23 cellular contexts compared by ENCODE assay signal in genomic region chr6:112187736-112188135, GRCh38.
"Had no signal": no experiment of that assay in that cellular context is flagged by ENCODE, and none has a peak within 500 bp of the region (broad histone marks: within the 10 kb centered on the region; RNA-seq: fewer than 3 reads in every experiment).

No MANE protein-coding gene starts in this region.

- DNase-seq: activated CD4-positive, alpha-beta T cell treated with anti-CD3 and anti-CD28 coated beads, Interleukin-2, amount 50 U/mL, for 4 hours; activated CD8-positive, alpha-beta memory T cell treated with anti-CD3 and anti-CD28 coated beads for 24 hours; activated CD8-positive, alpha-beta memory T cell treated with anti-CD3 and anti-CD28 coated beads, Interleukin-2, amount 50 U/mL, for 4 hours; activated naive CD4-positive, alpha-beta T cell; activated T-cell treated with anti-CD3 and anti-CD28 coated beads, Interleukin-2, amount 50 U/mL, for 24 hours; adrenal gland; brain microvascular endothelial cell; central memory CD4-positive, alpha-beta T cell; effector memory CD4-positive, alpha-beta T cell; heart left ventricle; nucleus accumbens; stimulated activated CD4-positive, alpha-beta T cell treated with anti-CD3 and anti-CD28 coated beads, Interleukin-15, amount 100 ng/mL, for 24 hours; stimulated activated naive CD4-positive, alpha-beta T cell treated with Interleukin-2 at 50 U/mL for 16 hours; substantia nigra; thyroid gland; WERI-Rb-1 had no signal

- H3K9me3 Mint-ChIP-seq: activated T-cell treated with anti-CD3 and anti-CD28 coated beads, Interleukin-2, amount 50 U/mL, for 24 hours; activated T-helper 17 cell treated with anti-CD3 and anti-CD28 coated beads, Interleukin-2, amount 50 U/mL, for 72 hours; natural killer cell treated with Interleukin-12 subunit alpha and Interleukin-12 subunit beta and Interleukin-15 and Interleukin-18, amount 100 ng/mL, for 72 hours had no signal

- H3K36me3 Mint-ChIP-seq: activated naive CD8-positive, alpha-beta T cell; natural killer cell treated with Interleukin-12 subunit alpha and Interleukin-12 subunit beta and Interleukin-15 and Interleukin-18, amount 100 ng/mL, for 72 hours had no signal

- H3K27me3 ChIP-seq: adrenal gland, ascending aorta, brain microvascular endothelial cell, heart left ventricle, thyroid gland had no signal

- H3K27ac Mint-ChIP-seq: activated naive CD8-positive, alpha-beta T cell; activated T-cell treated with anti-CD3 and anti-CD28 coated beads, Interleukin-2, amount 50 U/mL, for 24 hours; activated T-helper 17 cell treated with anti-CD3 and anti-CD28 coated beads, Interleukin-2, amount 50 U/mL, for 72 hours; natural killer cell treated with Interleukin-12 subunit alpha and Interleukin-12 subunit beta and Interleukin-15 and Interleukin-18, amount 100 ng/mL, for 72 hours had no signal

- ATAC-seq: activated T-helper 17 cell treated with anti-CD3 and anti-CD28 coated beads, Interleukin-2, amount 50 U/mL, for 72 hours; heart left ventricle; natural killer cell treated with Interleukin-12 subunit alpha and Interleukin-12 subunit beta and Interleukin-15 and Interleukin-18, amount 100 ng/mL, for 72 hours; sciatic nerve had no signal

- H3K36me3 ChIP-seq: adrenal gland, ascending aorta, thyroid gland, WERI-Rb-1 had no signal

- H3K9me3 ChIP-seq: adrenal gland, ascending aorta, heart left ventricle, thyroid gland had no signal

- H3K9ac ChIP-seq: parathyroid adenoma had no signal

- H3K4me3 ChIP-seq: adrenal gland, ascending aorta, heart left ventricle, smooth muscle cell, thyroid gland had no signal

- H3K4me2 ChIP-seq: smooth muscle cell had no signal

- H2AFZ ChIP-seq: parathyroid adenoma had no signal

- H3K4me1 ChIP-seq: ascending aorta, parathyroid adenoma had no signal

- H3K4me1 Mint-ChIP-seq: activated T-helper 17 cell treated with anti-CD3 and anti-CD28 coated beads, Interleukin-2, amount 50 U/mL, for 72 hours had no signal

- H3K4me3 Mint-ChIP-seq: activated naive CD8-positive, alpha-beta T cell; activated T-cell treated with anti-CD3 and anti-CD28 coated beads, Interleukin-2, amount 50 U/mL, for 24 hours; activated T-helper 17 cell treated with anti-CD3 and anti-CD28 coated beads, Interleukin-2, amount 50 U/mL, for 72 hours; natural killer cell treated with Interleukin-12 subunit alpha and Interleukin-12 subunit beta and Interleukin-15 and Interleukin-18, amount 100 ng/mL, for 72 hours had no signal

- H3K27ac ChIP-seq: adrenal gland, ascending aorta, brain microvascular endothelial cell, parathyroid adenoma, thyroid gland, WERI-Rb-1 had no signal
